Comparison of ENCODE assay signal across 8 cellular contexts in the genomic region with DNA sequence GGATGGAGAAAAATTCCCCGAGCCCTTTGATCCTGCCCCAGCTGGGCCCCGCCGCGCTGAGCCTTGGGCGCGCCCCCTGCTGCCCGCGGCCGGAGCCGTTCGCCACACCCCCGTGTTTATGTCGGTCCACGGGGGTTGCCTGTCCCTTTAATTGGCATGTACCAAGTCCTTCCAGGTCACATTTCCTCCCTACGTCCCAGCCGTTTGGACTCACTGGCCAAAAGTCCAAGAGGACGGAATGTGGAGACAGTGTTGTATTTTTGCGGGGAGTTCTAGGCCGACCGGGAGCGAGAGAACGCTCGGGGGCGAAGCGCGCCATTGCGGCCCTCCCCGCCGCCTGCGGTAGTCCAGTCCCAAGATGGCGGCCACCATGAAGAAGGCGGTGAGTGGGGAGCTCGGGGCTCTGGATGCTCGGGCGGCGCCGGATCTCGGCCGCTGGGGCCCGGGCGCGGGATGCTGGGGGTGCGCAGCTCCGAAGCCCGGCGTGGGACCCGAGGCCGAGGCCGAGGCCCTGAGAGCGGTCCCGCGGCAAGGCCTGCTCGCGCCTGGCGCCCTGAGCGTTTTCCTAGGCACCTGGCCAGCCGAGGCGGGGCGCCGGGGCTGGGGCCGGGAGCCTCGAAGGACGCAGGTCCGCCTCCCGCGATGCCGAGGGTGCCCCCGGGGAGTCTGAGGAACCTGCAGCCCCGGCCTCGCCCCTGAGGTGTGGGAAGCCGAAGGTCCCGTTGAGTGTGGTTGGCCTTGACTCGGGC. TPM values are rescaled to one million over a fixed set of nuclear protein-coding genes. Genes with fewer than 3 reads are reported as not detected.
DNase-seq lines count a peak whose midpoint lies in the region; ATAC-seq and TF ChIP-seq lines count a peak whose summit lies in the region.

A gene with protein sequence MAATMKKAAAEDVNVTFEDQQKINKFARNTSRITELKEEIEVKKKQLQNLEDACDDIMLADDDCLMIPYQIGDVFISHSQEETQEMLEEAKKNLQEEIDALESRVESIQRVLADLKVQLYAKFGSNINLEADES (plus strand): TSS at position 345 of the 749 bp plus-strand sequence. CDS start 14 bp downstream, at position 359.

- H3K4me3 Mint-ChIP-seq in CD4-positive, alpha-beta memory T cell = peak within 1 kb of the TSS; percentile 94 to 99 (median 98)
- peak within 1 kb of the TSS; percentile 95 for H3K4me3 Mint-ChIP-seq in activated CD4-positive, alpha-beta memory T cell treated with anti-CD3 and anti-CD28 coated beads for 36 hours

- no peaks in the 10 kb centered on the region for H3K27me3 ChIP-seq in CD4-positive, alpha-beta memory T cell (ENCODE audit: insufficient read depth, low read length)
- H3K27me3 ChIP-seq in duodenal mucosa (ENCODE audit: control insufficient read depth in 1 of 2, insufficient read depth in 2 of 2, low read length in 2 of 2) = no peaks in the 10 kb centered on the region
- H3K27me3 ChIP-seq in lower lobe of right lung (ENCODE audit: low read depth) = no peaks in the 10 kb centered on the region

- H3K27me3 Mint-ChIP-seq in CD4-positive, alpha-beta memory T cell = peaks cover 0 to 2% of the 10 kb centered on the region in 2 donors
- H3K27me3 Mint-ChIP-seq in activated CD4-positive, alpha-beta memory T cell treated with anti-CD3 and anti-CD28 coated beads for 36 hours = peaks cover 2% of the 10 kb centered on the region

- H3K36me3 Mint-ChIP-seq in CD4-positive, alpha-beta memory T cell = peaks cover 0 to 9% of the 10 kb centered on the region in 2 donors
- H3K36me3 Mint-ChIP-seq in activated CD4-positive, alpha-beta memory T cell treated with anti-CD3 and anti-CD28 coated beads for 36 hours = no peaks in the 10 kb centered on the region

- peak within 1 kb of the TSS; percentile 92 for H3K27ac ChIP-seq in CD4-positive, alpha-beta memory T cell (ENCODE audit: low read depth, low read length)
- H3K27ac ChIP-seq in duodenal mucosa (ENCODE audit: low read depth, low read length) = peak within 1 kb of the TSS; percentile 96
- H3K27ac ChIP-seq in lower lobe of right lung = peak within 1 kb of the TSS; percentile 99

- H3K27ac Mint-ChIP-seq in CD4-positive, alpha-beta memory T cell = peak within 1 kb of the TSS; percentile 99 to 100 (median 100)
- H3K27ac Mint-ChIP-seq in activated CD4-positive, alpha-beta memory T cell treated with anti-CD3 and anti-CD28 coated beads for 36 hours = peak within 1 kb of the TSS; percentile 99

- peaks cover 28 to 42% (median 33%) of the 10 kb centered on the region in 4 donors for H3K4me1 Mint-ChIP-seq in CD4-positive, alpha-beta memory T cell
- peaks cover 50% of the 10 kb centered on the region for H3K4me1 Mint-ChIP-seq in activated CD4-positive, alpha-beta memory T cell treated with anti-CD3 and anti-CD28 coated beads for 36 hours (ENCODE audit: low read depth)

- CTCF ChIA-PET in CD4-positive, alpha-beta memory T cell (lab: Charles Lee; ENCODE audit: partially characterized antibody) = interaction anchor here (1.0 to 2.8 kb wide), 6 partner anchors 9 to 251 kb away, joined by 3 to 21 read pairs (median 5); no protein-coding TSS in a partner anchor
- CTCF ChIA-PET in activated CD4-positive, alpha-beta memory T cell treated with anti-CD3 and anti-CD28 coated beads for 36 hours (lab: Charles Lee) = interaction anchor here (0.6 to 2.8 kb wide), 13 partner anchors 10 to 440 kb away, joined by 3 to 18 read pairs (median 6); no protein-coding TSS in a partner anchor

- peaks cover 0 to 2% (median 0%) of the 10 kb centered on the region in 8 donors for H3K9me3 Mint-ChIP-seq in CD4-positive, alpha-beta memory T cell
- no peaks in the 10 kb centered on the region for H3K9me3 Mint-ChIP-seq in activated CD4-positive, alpha-beta memory T cell treated with anti-CD3 and anti-CD28 coated beads for 36 hours

- H3K9me3 ChIP-seq in CD4-positive, alpha-beta memory T cell (ENCODE audit: control insufficient read depth in 1 of 2, low read length in 2 of 2) = no peaks in the 10 kb centered on the region
- H3K9me3 ChIP-seq in duodenal mucosa (ENCODE audit: control insufficient read depth in 1 of 2, low read length in 2 of 2) (no peaks in the 10 kb centered on the region), lower lobe of right lung (no peaks in the 10 kb centered on the region)

- peaks cover 33% of the 10 kb centered on the region for H3K4me1 ChIP-seq in CD4-positive, alpha-beta memory T cell (ENCODE audit: insufficient read depth, low read length)
- H3K4me1 ChIP-seq in duodenal mucosa (ENCODE audit: control insufficient read depth in 1 of 2, insufficient read depth in 2 of 2, low read length in 2 of 2) (peaks cover 7 to 12% of the 10 kb centered on the region in 2 donors), lower lobe of right lung (peaks cover 18% of the 10 kb centered on the region)

- POLR2A ChIA-PET in CD4-positive, alpha-beta memory T cell (lab: Charles Lee; ENCODE audit: partially characterized antibody) = interaction anchor here (0.5 to 2.4 kb wide), 10 partner anchors 8 to 1798 kb away, joined by 3 to 16 read pairs (median 4); no protein-coding TSS in a partner anchor
- POLR2A ChIA-PET in activated CD4-positive, alpha-beta memory T cell treated with anti-CD3 and anti-CD28 coated beads for 36 hours (lab: Charles Lee) = interaction anchor here (1.1 kb wide), 1 partner anchor 14 kb away, joined by 3 read pairs; no protein-coding TSS in a partner anchor

- peak; percentile 72 to 88 (median 79) for DNase-seq in CD4-positive, alpha-beta memory T cell
- DNase-seq in NCI-H748 (lab: John Stamatoyannopoulos, UW; ENCODE audit: unreplicated experiment) (peak; percentile 72), lower lobe of right lung (peak; percentile 87)
- peak; percentile 88 for DNase-seq in activated CD4-positive, alpha-beta memory T cell treated with anti-CD3 and anti-CD28 coated beads for 36 hours
- DNase-seq in stimulated activated CD4-positive, alpha-beta T cell treated with anti-CD3 and anti-CD28 coated beads, TNF-alpha, amount 100 ng/mL, for 24 hours (ENCODE audit: low read depth in 3 of 3) = peak; percentile 56 to 77 (median 68)

- H3K36me3 ChIP-seq in CD4-positive, alpha-beta memory T cell (ENCODE audit: insufficient read depth, low read length) = no peaks in the 10 kb centered on the region
- no peaks in the 10 kb centered on the region for H3K36me3 ChIP-seq in duodenal mucosa (ENCODE audit: control insufficient read depth in 1 of 2, insufficient read depth in 2 of 2, low read length in 2 of 2)
- no peaks in the 10 kb centered on the region for H3K36me3 ChIP-seq in lower lobe of right lung

- peak; percentile 86 for TF ChIP-seq CTCF in lower lobe of right lung (IDR thresholded peaks at IDR 0.05)

- intact Hi-C loops in CD4-positive, alpha-beta memory T cell (cut with micrococcal nuclease) = no loop called here
- intact Hi-C loops in activated CD4-positive, alpha-beta memory T cell treated with anti-CD3 and anti-CD28 coated beads for 36 hours (cut with micrococcal nuclease) = loop anchor here (5.0 to 10.0 kb wide), 2 partner anchors 79 to 613 kb away; a partner anchor contains a TSS
- intact Hi-C loops in lower lobe of right lung (cut with DNase I) = no loop called here

- H3K4me3 ChIP-seq in CD4-positive, alpha-beta memory T cell (ENCODE audit: low read length in 2 of 2) = peak within 1 kb of the TSS; percentile 92 to 96
- H3K4me3 ChIP-seq in duodenal mucosa (ENCODE audit: low read depth in 1 of 2, low read length in 2 of 2) (peak within 1 kb of the TSS; percentile 92 to 94), lower lobe of right lung (peak within 1 kb of the TSS; percentile 99)

- peak; percentile 93 for ATAC-seq in GM19372 (IDR thresholded peaks at IDR 0.05; ENCODE audit: low read depth, unreplicated experiment)
- peak; percentile 88 for ATAC-seq in HG03521 (IDR thresholded peaks at IDR 0.05; ENCODE audit: unreplicated experiment)
- peak; percentile 98 for ATAC-seq in lower lobe of right lung

- H3K9ac ChIP-seq in duodenal mucosa (ENCODE audit: low read depth in 1 of 2, low read length in 2 of 2) = peak within 1 kb of the TSS; percentile 64 to 83

RNA-seq across cellular contexts. Expression of the gene that starts here (rescaled TPM):
- 10 to 100 TPM; 15.2 to 16.7 TPM for total RNA-seq in CD4-positive, alpha-beta memory T cell
- 10 to 100 TPM; 43.8 to 70.7 TPM for polyA plus RNA-seq in CD4-positive, alpha-beta memory T cell
- total RNA-seq in activated CD4-positive, alpha-beta memory T cell treated with anti-CD3 and anti-CD28 coated beads for 36 hours = 10 to 100 TPM; 38.4 to 40.3 TPM
- 15.3 TPM for total RNA-seq in lower lobe of right lung

Comparison
In these comparisons a context has a peak if more than half of its experiments do, and no peak if none do; other contexts are left out.
1. Peak in every context shown above with its lines: DNase-seq, ATAC-seq, H3K4me3 ChIP-seq and H3K27ac ChIP-seq.